12 cellular contexts compared by ENCODE assay signal in the genomic region with DNA sequence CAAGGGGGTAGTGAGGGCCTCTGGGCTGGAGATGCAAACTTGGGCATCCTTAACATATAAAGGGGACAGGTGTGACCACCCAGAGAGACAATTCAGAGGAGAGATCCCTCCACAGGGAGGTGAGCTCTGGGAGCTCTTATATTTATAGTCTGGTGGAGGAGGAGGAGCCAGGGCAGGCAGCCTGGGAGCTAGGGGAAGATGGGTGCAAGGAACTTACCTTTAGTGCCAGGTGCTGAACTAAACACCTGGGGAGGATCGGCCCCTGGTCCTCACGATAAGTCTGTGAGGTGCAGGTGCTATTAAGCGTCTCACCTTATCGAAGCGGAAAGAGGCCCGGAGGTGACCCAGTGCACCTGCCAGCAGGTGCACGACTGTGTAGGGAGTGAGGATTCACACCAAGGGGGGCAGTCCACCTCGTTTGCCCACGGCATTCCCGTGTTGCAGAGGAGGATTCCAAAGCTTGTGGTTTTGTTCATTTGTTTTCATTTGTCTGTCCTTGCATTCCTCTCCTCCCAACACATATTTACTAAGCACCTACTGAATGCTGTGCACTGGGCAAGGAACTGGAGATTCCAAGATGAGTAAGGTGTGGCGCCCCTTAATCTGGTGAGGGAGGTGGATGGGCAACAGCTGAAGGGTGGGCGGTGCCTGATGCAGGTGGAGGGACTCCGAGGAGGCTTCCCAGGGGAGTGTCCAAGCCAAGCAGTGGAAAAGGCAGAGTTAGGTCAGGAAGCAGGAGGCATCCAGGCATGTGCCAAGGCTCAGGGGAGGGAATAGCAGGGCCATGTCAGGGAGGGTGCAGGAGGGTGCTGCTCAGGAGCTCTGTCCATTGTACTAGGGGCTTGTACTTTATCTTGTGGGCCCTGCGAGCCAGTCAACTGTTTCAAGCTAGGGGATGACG. TPM values are rescaled to one million over a fixed set of nuclear protein-coding genes. Genes with fewer than 3 reads are reported as not detected.
DNase-seq lines count a peak whose midpoint lies in the region; ATAC-seq and TF ChIP-seq lines count a peak whose summit lies in the region.
"Had no signal": no experiment of that assay in that cellular context is flagged by ENCODE, and none has a peak within 500 bp of the region (broad histone marks: within the 10 kb centered on the region; RNA-seq: fewer than 3 reads in every experiment).

No MANE protein-coding gene starts in this region.

- peak overlapping the region; percentile 49 to 64 (median 58) for H3K27ac ChIP-seq in transverse colon
- H3K27ac ChIP-seq in CD8-positive, alpha-beta T cell (ENCODE audit: low read depth, low read length), result no peak overlapping the region
- H3K27ac ChIP-seq: KMS-11, SK-N-MC had no signal

- no peaks in the 10 kb centered on the region for H3K36me3 Mint-ChIP-seq in CD8-positive, alpha-beta T cell

- no peaks in the 10 kb centered on the region for H3K9me3 Mint-ChIP-seq in CD8-positive, alpha-beta T cell
- H3K9me3 Mint-ChIP-seq: central memory CD8-positive, alpha-beta T cell had no signal

- H3K4me3 Mint-ChIP-seq in CD8-positive, alpha-beta T cell, result no peak overlapping the region
- H3K4me3 Mint-ChIP-seq: central memory CD8-positive, alpha-beta T cell had no signal

- TF ChIP-seq CTCF in transverse colon (IDR thresholded peaks at IDR 0.05), result no peak
- no peak for TF ChIP-seq CTCF in CD8-positive, alpha-beta T cell (IDR thresholded peaks at IDR 0.05)

- peaks cover 6% of the 10 kb centered on the region for H3K27me3 Mint-ChIP-seq in CD8-positive, alpha-beta T cell (ENCODE audit: low read depth)

- ATAC-seq in CD8-positive, alpha-beta T cell, result no peak
- ATAC-seq in GM19351 (IDR thresholded peaks at IDR 0.05; ENCODE audit: unreplicated experiment), result no peak

- no peaks in the 10 kb centered on the region for H3K4me1 Mint-ChIP-seq in CD8-positive, alpha-beta T cell (ENCODE audit: low read depth)
- H3K4me1 Mint-ChIP-seq: central memory CD8-positive, alpha-beta T cell had no signal

- in situ Hi-C loops in transverse colon (cut with MboI; ENCODE audit: low pct_ligation_motif_present in 1 of 4, low pct_unique_long_range_greater_than_20kb in 1 of 4, low sequenced_read_pairs in 3 of 4), result no loop called here

- H3K36me3 ChIP-seq in transverse colon, result no peaks in the 10 kb centered on the region
- H3K36me3 ChIP-seq in CD8-positive, alpha-beta T cell (ENCODE audit: insufficient read depth, low read length), result no peaks in the 10 kb centered on the region
- H3K36me3 ChIP-seq: HAP-1 had no signal

- H3K4me1 ChIP-seq in transverse colon, result peaks cover 24 to 37% (median 30%) of the 10 kb centered on the region in 4 donors
- no peaks in the 10 kb centered on the region for H3K4me1 ChIP-seq in CD8-positive, alpha-beta T cell (ENCODE audit: insufficient read depth, low read length)
- H3K4me1 ChIP-seq: HAP-1 had no signal

- WGBS in transverse colon (ENCODE audit: low coverage in 1 of 2), 2 donors, result 36 to 40% methylated on average over 1 to 15 of the region's 15 CpGs

- CTCF ChIA-PET in CD8-positive, alpha-beta T cell (lab: Charles Lee), result no interaction called here

- POLR2A ChIA-PET in CD8-positive, alpha-beta T cell (lab: Charles Lee), result no interaction called here

- no peak for TF ChIP-seq EP300 in transverse colon (IDR thresholded peaks at IDR 0.05; ENCODE audit: low read depth)

- DNase-seq in NCI-H748 (lab: John Stamatoyannopoulos, UW; ENCODE audit: unreplicated experiment), result peak; percentile 31
- no peak for DNase-seq in NCI-H748 treated with DMSO at 0.1 percent for 48 hours (lab: John Stamatoyannopoulos, UW)
- DNase-seq in SW480 (ENCODE audit: low spot score), result peak; percentile 47
- peak; percentile 97 for DNase-seq in kidney tubule cell (ENCODE audit: low spot score)
- DNase-seq in transverse colon, result no peak
- DNase-seq in CD8-positive, alpha-beta T cell, result no peak
- DNase-seq in stimulated activated naive CD4-positive, alpha-beta T cell treated with Interleukin-2 at 50 U/mL for 16 hours (lab: John Stamatoyannopoulos, UW), result no peak

- intact Hi-C loops in transverse colon (cut with DNase I; ENCODE audit: low total_unique reads), result loop anchor here (1.0 kb wide), 1 partner anchor 33 kb away; no protein-coding TSS in a partner anchor
- intact Hi-C loops in CD8-positive, alpha-beta T cell (cut with DNase I, micrococcal nuclease), result no loop called here

- H3K27ac Mint-ChIP-seq in CD8-positive, alpha-beta T cell, result no peak overlapping the region

- TF ChIP-seq POLR2A in transverse colon (IDR thresholded peaks at IDR 0.05), result no peak

- H3K9me3 ChIP-seq in transverse colon, result no peaks in the 10 kb centered on the region
- no peaks in the 10 kb centered on the region for H3K9me3 ChIP-seq in CD8-positive, alpha-beta T cell (ENCODE audit: low read length)
- H3K9me3 ChIP-seq: HAP-1 had no signal

- no peaks in the 10 kb centered on the region for H3K27me3 ChIP-seq in transverse colon
- no peaks in the 10 kb centered on the region for H3K27me3 ChIP-seq in CD8-positive, alpha-beta T cell (ENCODE audit: insufficient read depth, low read length)

- no peak overlapping the region for H3K4me3 ChIP-seq in transverse colon
- H3K4me3 ChIP-seq in CD8-positive, alpha-beta T cell (ENCODE audit: low read depth, low read length), result no peak overlapping the region
- H3K4me3 ChIP-seq: HAP-1, SK-N-MC had no signal

RNA-seq across cellular contexts. Expression of gene ARHGEF10L, which starts 11.4 kb away (rescaled TPM):
- 100 to 1,000 TPM; 115 to 326 (median 199) TPM for total RNA-seq in transverse colon
- not detected for total RNA-seq in CD8-positive, alpha-beta T cell

Comparison
In these comparisons a context has a peak if more than half of its experiments do, and no peak if none do; other contexts are left out.
1. DNase-seq: peak in NCI-H748 (single experiment), SW480 (single experiment) and kidney tubule cell (single experiment); none in NCI-H748 treated with DMSO at 0.1 percent for 48 hours (single experiment), transverse colon (single experiment), CD8-positive, alpha-beta T cell (0 of 7) and stimulated activated naive CD4-positive, alpha-beta T cell treated with Interleukin-2 at 50 U/mL for 16 hours (single experiment).
2. RNA of gene ARHGEF10L, which starts 11.4 kb away (total RNA-seq): 115 to 326 TPM in transverse colon; not detected in CD8-positive, alpha-beta T cell; every median in the first group is over 10 times any median in the second.